Comparison of ENCODE assay signal across 8 cellular contexts in the genomic region with DNA sequence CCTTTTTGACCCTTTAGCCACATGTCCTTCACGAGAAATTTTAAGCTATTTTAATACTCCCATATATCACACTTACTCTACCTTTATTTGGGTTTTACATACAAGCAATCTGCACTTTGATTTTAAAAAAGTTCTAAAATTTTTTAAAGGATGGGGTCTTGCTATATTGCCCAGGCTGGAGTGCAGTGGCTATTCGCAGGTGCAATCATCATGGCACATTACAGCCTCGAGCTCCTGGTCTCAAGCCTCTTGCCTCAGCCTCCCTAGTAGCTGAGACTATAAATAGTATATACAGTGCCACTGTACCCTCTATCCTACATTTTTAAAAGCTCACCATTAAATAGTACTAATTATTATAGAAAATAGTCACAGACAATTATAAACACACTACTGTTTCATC.
"Had no signal": no experiment of that assay in that cellular context is flagged by ENCODE, and none has a peak within 500 bp of the region (broad histone marks: within the 10 kb centered on the region; RNA-seq: fewer than 3 reads in every experiment).

No MANE protein-coding gene starts in this region.

- H3K4me3 ChIP-seq: GM12878 had no signal

- FAIRE-seq: G401.6, GM12878, GM12891, GM12892, GM18507, GM19239 had no signal

- ATAC-seq: GM12878 had no signal

- DNase-seq: GDM1, GF-D8 had no signal
